In genomic region chr20:50551288-50551687, GRCh38 we compare ENCODE assay signal across 11 cellular contexts. TPM values are rescaled to one million over a fixed set of nuclear protein-coding genes. Genes with fewer than 3 reads are reported as not detected.
DNase-seq lines count a peak whose midpoint lies in the region; ATAC-seq and TF ChIP-seq lines count a peak whose summit lies in the region.
"Had no signal": no experiment of that assay in that cellular context is flagged by ENCODE, and none has a peak within 500 bp of the region (broad histone marks: within the 10 kb centered on the region; RNA-seq: fewer than 3 reads in every experiment).

No MANE protein-coding gene starts in this region.

- H3K36me3 Mint-ChIP-seq in activated CD4-positive, alpha-beta T cell treated with anti-CD3 and anti-CD28 coated beads for 36 hours (ENCODE audit: low read depth), result peaks cover 37% of the 10 kb centered on the region
- H3K36me3 Mint-ChIP-seq in activated naive CD4-positive, alpha-beta T cell treated with anti-CD3 and anti-CD28 coated beads, Interleukin-2, amount 50 U/mL, for 72 hours, result peaks cover 0 to 19% of the 10 kb centered on the region in 2 donors
- peaks cover 7% of the 10 kb centered on the region for H3K36me3 Mint-ChIP-seq in nephron progenitor cell (ENCODE audit: low read depth)

- ATAC-seq in activated CD4-positive, alpha-beta T cell treated with anti-CD3 and anti-CD28 coated beads for 36 hours, result peak; percentile 84
- peak; percentile 79 to 87 for ATAC-seq in activated naive CD4-positive, alpha-beta T cell treated with anti-CD3 and anti-CD28 coated beads, Interleukin-2, amount 50 U/mL, for 72 hours
- no peak for ATAC-seq in GM18867 (IDR thresholded peaks at IDR 0.05; ENCODE audit: unreplicated experiment)

- H3K27ac Mint-ChIP-seq in activated CD4-positive, alpha-beta T cell treated with anti-CD3 and anti-CD28 coated beads for 36 hours, result no peak overlapping the region
- H3K27ac Mint-ChIP-seq in activated naive CD4-positive, alpha-beta T cell treated with anti-CD3 and anti-CD28 coated beads, Interleukin-2, amount 50 U/mL, for 72 hours, result peak overlapping the region; percentile 84 to 96
- peak overlapping the region; percentile 10 for H3K27ac Mint-ChIP-seq in nephron progenitor cell

- TF ChIP-seq CTCF in nephron progenitor cell (IDR thresholded peaks at IDR 0.05), result no peak

- peaks cover 41% of the 10 kb centered on the region for H3K4me1 Mint-ChIP-seq in activated CD4-positive, alpha-beta T cell treated with anti-CD3 and anti-CD28 coated beads for 36 hours
- H3K4me1 Mint-ChIP-seq in nephron progenitor cell, result peaks cover 9% of the 10 kb centered on the region

- no peaks in the 10 kb centered on the region for H3K27me3 Mint-ChIP-seq in activated CD4-positive, alpha-beta T cell treated with anti-CD3 and anti-CD28 coated beads for 36 hours
- no peaks in the 10 kb centered on the region for H3K27me3 Mint-ChIP-seq in nephron progenitor cell (ENCODE audit: low read depth, poor library complexity)

- H3K4me3 Mint-ChIP-seq in activated CD4-positive, alpha-beta T cell treated with anti-CD3 and anti-CD28 coated beads for 36 hours, result peak overlapping the region; percentile 20
- no peak overlapping the region for H3K4me3 Mint-ChIP-seq in nephron progenitor cell

- CTCF ChIA-PET in activated CD4-positive, alpha-beta T cell treated with anti-CD3 and anti-CD28 coated beads for 36 hours (lab: Charles Lee), result interaction anchor here (0.9 to 2.2 kb wide), 10 partner anchors 10 to 87 kb away, joined by 3 to 10 read pairs (median 5); partner anchors contain the start of gene PTPN1

- intact Hi-C loops in activated CD4-positive, alpha-beta T cell treated with anti-CD3 and anti-CD28 coated beads for 36 hours (cut with DNase I, micrococcal nuclease), result loop anchor here (1.0 kb wide), 3 partner anchors 10 to 41 kb away; partner anchors contain the start of gene PTPN1 (in 1 of the 2)

- H3K9me3 Mint-ChIP-seq in activated CD4-positive, alpha-beta T cell treated with anti-CD3 and anti-CD28 coated beads for 36 hours (ENCODE audit: low read depth), result no peaks in the 10 kb centered on the region
- no peaks in the 10 kb centered on the region for H3K9me3 Mint-ChIP-seq in activated naive CD4-positive, alpha-beta T cell treated with anti-CD3 and anti-CD28 coated beads, Interleukin-2, amount 50 U/mL, for 72 hours
- no peaks in the 10 kb centered on the region for H3K9me3 Mint-ChIP-seq in nephron progenitor cell

- POLR2A ChIA-PET in activated CD4-positive, alpha-beta T cell treated with anti-CD3 and anti-CD28 coated beads for 36 hours (lab: Charles Lee), result interaction anchor here (0.7 to 1.9 kb wide), 4 partner anchors 10 to 40 kb away, joined by 3 to 10 read pairs (median 5); partner anchors contain the start of gene PTPN1

- DNase-seq in activated CD4-positive, alpha-beta T cell treated with anti-CD3 and anti-CD28 coated beads for 36 hours, result peak; percentile 69
- DNase-seq in activated CD4-positive, alpha-beta T cell treated with anti-CD3 and anti-CD28 coated beads for 4 hours, result no peak
- peak; percentile 57 for DNase-seq in NCI-H2029 treated with DMSO at 0.1 percent for 48 hours (lab: John Stamatoyannopoulos, UW)
- peak in 1 of 2 donors; percentile 49 for DNase-seq in activated naive CD4-positive, alpha-beta T cell treated with anti-CD3 and anti-CD28 coated beads, Interleukin-2, amount 50 U/mL, for 72 hours (ENCODE audit: low spot score in 2 of 2)
- no peak for DNase-seq in nephron progenitor cell
- no peak for DNase-seq in EL
- no peak for DNase-seq in central memory CD4-positive, alpha-beta T cell
- DNase-seq: midbrain, NCI-H524 treated with DMSO at 0.1 percent for 48 hours, SHP77 had no signal

RNA-seq across cellular contexts. Expression of gene PTPN1, which starts 41.1 kb away (rescaled TPM):
- total RNA-seq in activated CD4-positive, alpha-beta T cell treated with anti-CD3 and anti-CD28 coated beads for 36 hours, result 10 to 100 TPM; 79.0 to 92.8 TPM
- total RNA-seq in activated naive CD4-positive, alpha-beta T cell treated with anti-CD3 and anti-CD28 coated beads, Interleukin-2, amount 50 U/mL, for 72 hours, result 100 to 1,000 TPM in 1 of 2 donors, 10 to 100 TPM in 1; 52.6 to 113 TPM

Comparison
In these comparisons a context has a peak if more than half of its experiments do, and no peak if none do; other contexts are left out.
1. DNase-seq: peak in activated CD4-positive, alpha-beta T cell treated with anti-CD3 and anti-CD28 coated beads for 36 hours (single experiment) and NCI-H2029 treated with DMSO at 0.1 percent for 48 hours (single experiment); none in activated CD4-positive, alpha-beta T cell treated with anti-CD3 and anti-CD28 coated beads for 4 hours (0 of 2), nephron progenitor cell (single experiment), EL (single experiment) and central memory CD4-positive, alpha-beta T cell (single experiment).